In genomic region chr10:91887075-91887899, GRCh38 we compare ENCODE assay signal across 8 cellular contexts. TPM values are rescaled to one million over a fixed set of nuclear protein-coding genes. Genes with fewer than 3 reads are reported as not detected.
DNase-seq lines count a peak whose midpoint lies in the region; ATAC-seq and TF ChIP-seq lines count a peak whose summit lies in the region.

No MANE protein-coding gene starts in this region.

- peak; percentile 1 to 60 (median 27) for DNase-seq in NCI-H1417 (lab: John Stamatoyannopoulos, UW)
- DNase-seq in NCI-H1417 treated with DMSO at 0.1 percent for 48 hours (lab: John Stamatoyannopoulos, UW) = no peak
- DNase-seq in SK-N-SH = peak; percentile 84
- DNase-seq in central memory CD4-positive, alpha-beta T cell = peak; percentile 3
- peak; percentile 96 for DNase-seq in islet precursor cell
- DNase-seq in smooth muscle cell (lab: John Stamatoyannopoulos, UW; ENCODE audit: unreplicated experiment) = no peak
- DNase-seq in SKM-1 (lab: John Stamatoyannopoulos, UW; ENCODE audit: unreplicated experiment) = no peak

- WGBS in SK-N-SH (ENCODE audit: low lambda C conversion rate) = 5% methylated on average over 35 of the region's 60 CpGs
- WGBS in smooth muscle cell (ENCODE audit: low lambda C conversion rate) = 2% methylated on average over 47 of the region's 60 CpGs

- H3F3A ChIP-seq in SK-N-SH (replicated peaks; ENCODE audit: insufficient read depth) (no peaks in the 10 kb centered on the region), smooth muscle cell (ENCODE audit: low read depth) (peaks cover 32% of the 10 kb centered on the region)

- peak overlapping the region; percentile 58 to 63 for H3K4me3 ChIP-seq in SK-N-SH (ENCODE audit: low read depth in 2 of 2, low read length in 1 of 2)
- H3K4me3 ChIP-seq in smooth muscle cell = peak overlapping the region; percentile 61

- ATAC-seq in GM21528 (IDR thresholded peaks at IDR 0.05; ENCODE audit: low FRiP score, unreplicated experiment) = no peak

- no peak for TF ChIP-seq RAD21 in SK-N-SH (IDR thresholded peaks at IDR 0.05; ENCODE audit: low read length)

- peak overlapping the region; percentile 78 for H3K4me2 ChIP-seq in SK-N-SH
- peak overlapping the region; percentile 99 for H3K4me2 ChIP-seq in smooth muscle cell

- TF ChIP-seq CTCF in SK-N-SH (IDR thresholded peaks at IDR 0.05) (no peak), smooth muscle cell (IDR thresholded peaks at IDR 0.05; ENCODE audit: borderline replicate concordance, insufficient read depth, poor library complexity, severe bottlenecking) (no peak)

- H3K9me3 ChIP-seq in SK-N-SH = no peaks in the 10 kb centered on the region
- no peaks in the 10 kb centered on the region for H3K9me3 ChIP-seq in smooth muscle cell (replicated peaks; ENCODE audit: low read depth)

- H3K36me3 ChIP-seq in SK-N-SH (replicated peaks in 1 of 2; ENCODE audit: control insufficient read depth in 1 of 2, insufficient read depth in 2 of 2, low read length in 1 of 2) = no peaks in the 10 kb centered on the region
- H3K36me3 ChIP-seq in smooth muscle cell (ENCODE audit: low read depth) = no peaks in the 10 kb centered on the region

- no peak for TF ChIP-seq EP300 in SK-N-SH (IDR thresholded peaks at IDR 0.05; ENCODE audit: borderline replicate concordance in 1 of 2, low read depth in 1 of 2, low read length in 1 of 2)

- CTCF ChIA-PET in SK-N-SH (lab: Yijun Ruan, JAX) = interaction anchor here (0.8 to 1.4 kb wide), 6 partner anchors 12 to 129 kb away, joined by 3 read pairs; no protein-coding TSS in a partner anchor

- H4K20me1 ChIP-seq in SK-N-SH (ENCODE audit: insufficient read depth) (no peaks in the 10 kb centered on the region), smooth muscle cell (ENCODE audit: low read depth) (no peaks in the 10 kb centered on the region)

- H3K27ac ChIP-seq in SK-N-SH (ENCODE audit: low read depth in 2 of 2, low read length in 1 of 2) = no peak overlapping the region
- peak overlapping the region; percentile 11 for H3K27ac ChIP-seq in smooth muscle cell (ENCODE audit: low read depth)

- POLR2A ChIA-PET in SK-N-SH (lab: Yijun Ruan, JAX) = interaction anchor here (1.0 to 1.4 kb wide), 2 partner anchors 21 to 89 kb away, joined by 4 to 6 read pairs; partner anchors contain the start of gene TNKS2

- H3K79me2 ChIP-seq in SK-N-SH (ENCODE audit: insufficient read depth) = no peaks in the 10 kb centered on the region
- H3K79me2 ChIP-seq in smooth muscle cell (ENCODE audit: low read depth) = no peaks in the 10 kb centered on the region

- H3K27me3 ChIP-seq in SK-N-SH (ENCODE audit: insufficient read depth) (no peaks in the 10 kb centered on the region), smooth muscle cell (ENCODE audit: low read depth) (no peaks in the 10 kb centered on the region)

- no peak overlapping the region; the same call in 1 of the 2 replicates for H3K9ac ChIP-seq in SK-N-SH
- peak overlapping the region; percentile 33 for H3K9ac ChIP-seq in smooth muscle cell (ENCODE audit: low read depth)

- H3K9me2 ChIP-seq in SK-N-SH = no peaks in the 10 kb centered on the region

- H3K4me1 ChIP-seq in SK-N-SH (ENCODE audit: control insufficient read depth in 1 of 2, insufficient read depth in 2 of 2, low read depth in 1 of 2, low read length in 1 of 2) = peaks cover 0 to 9% of the 10 kb centered on the region in 2 experiments; a peak in 2 of 4 replicates
- peaks cover 43% of the 10 kb centered on the region for H3K4me1 ChIP-seq in smooth muscle cell (ENCODE audit: low read depth)

- H2AFZ ChIP-seq in SK-N-SH (ENCODE audit: low read depth) (peak overlapping the region; percentile 94), smooth muscle cell (ENCODE audit: low read depth) (peak overlapping the region; percentile 77)

TF ChIP-seq in SK-N-SH, 30 proteins besides CTCF, POLR2A, EP300 and RAD21:
- TF ChIP-seq GATA2 (CRISPR knock-in tag; IDR thresholded peaks at IDR 0.05) (0 out of 2 replicates have a peak, but pooled peaks have one; percentile 9), NFIC (IDR thresholded peaks at IDR 0.05; ENCODE audit: borderline replicate concordance) (no peak), POLR2AphosphoS5 (IDR thresholded peaks at IDR 0.05; ENCODE audit: low read depth, low read length) (no peak), ELF1 (IDR thresholded peaks at IDR 0.05) (no peak), FOSL2 (IDR thresholded peaks at IDR 0.05; ENCODE audit: borderline replicate concordance, low read depth) (no peak), FOXM1 (IDR thresholded peaks at IDR 0.05; ENCODE audit: low read depth) (no peak), YY1 (IDR thresholded peaks at IDR 0.05; ENCODE audit: low read depth) (no peak), TAF1 (IDR thresholded peaks at IDR 0.05; ENCODE audit: borderline replicate concordance, low read depth, low read length) (no peak), SMC3 (IDR thresholded peaks at IDR 0.05; ENCODE audit: low read depth, low read length) (no peak), EZH2phosphoT487 (IDR thresholded peaks at IDR 0.05; ENCODE audit: borderline replicate concordance, low read depth) (no peak), PBX3 (IDR thresholded peaks at IDR 0.05) (no peak), FOXJ3 (CRISPR knock-in tag; IDR thresholded peaks at IDR 0.05) (no peak), SIN3A (IDR thresholded peaks at IDR 0.05; ENCODE audit: borderline replicate concordance, low read depth, low read length) (0 out of 2 replicates have a peak, but pooled peaks have one; percentile 14), ZBTB33 (IDR thresholded peaks at IDR 0.05; ENCODE audit: borderline replicate concordance, low read depth) (no peak), GABPA (IDR thresholded peaks at IDR 0.05; ENCODE audit: low read depth) (no peak), MAX (IDR thresholded peaks at IDR 0.05; ENCODE audit: low read depth) (peak; percentile 65)
- TF ChIP-seq, protein P1, sequence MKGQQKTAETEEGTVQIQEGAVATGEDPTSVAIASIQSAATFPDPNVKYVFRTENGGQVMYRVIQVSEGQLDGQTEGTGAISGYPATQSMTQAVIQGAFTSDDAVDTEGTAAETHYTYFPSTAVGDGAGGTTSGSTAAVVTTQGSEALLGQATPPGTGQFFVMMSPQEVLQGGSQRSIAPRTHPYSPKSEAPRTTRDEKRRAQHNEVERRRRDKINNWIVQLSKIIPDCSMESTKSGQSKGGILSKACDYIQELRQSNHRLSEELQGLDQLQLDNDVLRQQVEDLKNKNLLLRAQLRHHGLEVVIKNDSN (IDR thresholded peaks at IDR 0.05; ENCODE audit: borderline replicate concordance, low read depth) = peak; percentile 49; the same call in 1 of the 2 replicates
- TF ChIP-seq, protein P2, sequence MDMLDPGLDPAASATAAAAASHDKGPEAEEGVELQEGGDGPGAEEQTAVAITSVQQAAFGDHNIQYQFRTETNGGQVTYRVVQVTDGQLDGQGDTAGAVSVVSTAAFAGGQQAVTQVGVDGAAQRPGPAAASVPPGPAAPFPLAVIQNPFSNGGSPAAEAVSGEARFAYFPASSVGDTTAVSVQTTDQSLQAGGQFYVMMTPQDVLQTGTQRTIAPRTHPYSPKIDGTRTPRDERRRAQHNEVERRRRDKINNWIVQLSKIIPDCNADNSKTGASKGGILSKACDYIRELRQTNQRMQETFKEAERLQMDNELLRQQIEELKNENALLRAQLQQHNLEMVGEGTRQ (IDR thresholded peaks at IDR 0.05; ENCODE audit: borderline replicate concordance, low read depth, low read length) = no peak

RNA-seq across cellular contexts. Expression of gene FGFBP3, which starts 22.0 kb away (rescaled TPM):
- polyA plus RNA-seq in SK-N-SH (2012; rRNA removed) (0.81 and 1.3 TPM in 2 replicates), smooth muscle cell (2.0 and 3.9 TPM in 2 replicates)
- polyA plus RNA-seq in SK-N-SH (2012; cell fraction: cytosol; rRNA removed) = 1.4 TPM in 2 replicates
- polyA plus RNA-seq in SK-N-SH (2012; cell fraction: nucleus; rRNA removed) = 1.5 and 2.2 TPM in 2 replicates
- total RNA-seq in smooth muscle cell = 1.5 and 2.0 TPM in 2 replicates

RNA-seq across cellular contexts. Expression of gene BTAF1, which starts 36.3 kb away (rescaled TPM):
- 9.8 and 17.4 TPM in 2 replicates for polyA plus RNA-seq in SK-N-SH (2012; rRNA removed)
- polyA plus RNA-seq in SK-N-SH (2012; cell fraction: cytosol; rRNA removed) = 5.6 and 6.2 TPM in 2 replicates
- polyA plus RNA-seq in SK-N-SH (2012; cell fraction: nucleus; rRNA removed) = 29.9 and 71.5 TPM in 2 replicates
- total RNA-seq in smooth muscle cell = 47.3 and 62.8 TPM in 2 replicates
- 13.2 and 19.4 TPM in 2 replicates for polyA plus RNA-seq in smooth muscle cell

Comparison
In these comparisons a context has a peak if more than half of its experiments do, and no peak if none do; other contexts are left out.
1. DNase-seq: peak in NCI-H1417 (3 of 3), SK-N-SH (single experiment), central memory CD4-positive, alpha-beta T cell (single experiment) and islet precursor cell (single experiment); none in NCI-H1417 treated with DMSO at 0.1 percent for 48 hours (single experiment), smooth muscle cell (single experiment) and SKM-1 (single experiment).